In genomic region chr4:86592553-86593249, GRCh38 we compare ENCODE assay signal across 13 cellular contexts. TPM values are rescaled to one million over a fixed set of nuclear protein-coding genes. Genes with fewer than 3 reads are reported as not detected.
A peak's percentile ranks its signal among the peaks of the same experiment; 100 is the strongest.
DNase-seq lines count a peak whose midpoint lies in the region; ATAC-seq and TF ChIP-seq lines count a peak whose summit lies in the region.
"Had no signal": no experiment of that assay in that cellular context is flagged by ENCODE, and none has a peak within 500 bp of the region (broad histone marks: within the 10 kb centered on the region; RNA-seq: fewer than 3 reads in every experiment).

No MANE protein-coding gene starts in this region.

- no peaks in the 10 kb centered on the region for H3K9me3 Mint-ChIP-seq in mesothelial cell of epicardium
- H3K9me3 Mint-ChIP-seq: activated T-cell treated with anti-CD3 and anti-CD28 coated beads, Interleukin-2, amount 50 U/mL, for 72 hours; stimulated activated naive CD8-positive, alpha-beta T cell treated with anti-CD3 and anti-CD28 coated beads, Interleukin-15, Interleukin-2, amounts not matched to agents 100 ng/mL and 50 ng/mL, for 24 hours had no signal

- no peak for TF ChIP-seq CTCF in mesothelial cell of epicardium (IDR thresholded peaks at IDR 0.05; ENCODE audit: unreplicated experiment)

- peak overlapping the region; percentile 90 for H3K4me3 Mint-ChIP-seq in mesothelial cell of epicardium

- no peaks in the 10 kb centered on the region for H3K36me3 Mint-ChIP-seq in mesothelial cell of epicardium

- H3K27ac ChIP-seq in cingulate gyrus (ENCODE audit: low read depth, low read length): peak overlapping the region; percentile 65

- peaks cover 32% of the 10 kb centered on the region for H3K4me1 Mint-ChIP-seq in mesothelial cell of epicardium

- TF ChIP-seq POLR2A in GM18505 (IDR thresholded peaks at IDR 0.05; ENCODE audit: borderline replicate concordance, extremely low read depth, insufficient read depth, insufficient read length): no peak

- H3K27ac Mint-ChIP-seq in mesothelial cell of epicardium: peak overlapping the region; percentile 99
- H3K27ac Mint-ChIP-seq: activated T-cell treated with anti-CD3 and anti-CD28 coated beads, Interleukin-2, amount 50 U/mL, for 72 hours; stimulated activated naive CD8-positive, alpha-beta T cell treated with anti-CD3 and anti-CD28 coated beads, Interleukin-15, Interleukin-2, amounts not matched to agents 100 ng/mL and 50 ng/mL, for 24 hours had no signal

- ATAC-seq in GM19351 (IDR thresholded peaks at IDR 0.05; ENCODE audit: unreplicated experiment) (no peak), GM18505 (IDR thresholded peaks at IDR 0.05; ENCODE audit: unreplicated experiment) (no peak), GM18502 (IDR thresholded peaks at IDR 0.05; ENCODE audit: poor library complexity, unreplicated experiment) (no peak)
- ATAC-seq: activated T-cell treated with anti-CD3 and anti-CD28 coated beads, Interleukin-2, amount 50 U/mL, for 72 hours; right lobe of liver had no signal

- DNase-seq in AG08396 (ENCODE audit: low spot score) (peak; percentile 12), M059J (ENCODE audit: low read depth) (peak; percentile 20), mesothelial cell of epicardium (ENCODE audit: low spot score in 2 of 2, unreplicated experiment in 2 of 2) (no peak), LoVo (ENCODE audit: low spot score) (no peak)
- DNase-seq: activated T-cell treated with anti-CD3 and anti-CD28 coated beads, Interleukin-2, amount 50 U/mL, for 72 hours; NCI-H187 treated with DMSO at 0.1 percent for 48 hours; right lobe of liver; T-helper 1 cell had no signal

- no peaks in the 10 kb centered on the region for H3K27me3 Mint-ChIP-seq in mesothelial cell of epicardium (ENCODE audit: low read depth)

RNA-seq across cellular contexts. Expression of gene PTPN13, which starts 1.4 kb away (rescaled TPM):
- 10.3 and 12.3 TPM in 2 replicates for total RNA-seq in M059J (2014; rRNA removed; shearing (Covaris generic))
- 42.9 to 45.4 TPM (median 44.3 TPM) in 3 replicates for total RNA-seq in mesothelial cell of epicardium

Comparison
In these comparisons a context has a peak if more than half of its experiments do, and no peak if none do; other contexts are left out.
1. DNase-seq: peak in AG08396 (single experiment) and M059J (single experiment); none in mesothelial cell of epicardium (0 of 2) and LoVo (single experiment).